20 cellular contexts compared by ENCODE assay signal in the genomic region with DNA sequence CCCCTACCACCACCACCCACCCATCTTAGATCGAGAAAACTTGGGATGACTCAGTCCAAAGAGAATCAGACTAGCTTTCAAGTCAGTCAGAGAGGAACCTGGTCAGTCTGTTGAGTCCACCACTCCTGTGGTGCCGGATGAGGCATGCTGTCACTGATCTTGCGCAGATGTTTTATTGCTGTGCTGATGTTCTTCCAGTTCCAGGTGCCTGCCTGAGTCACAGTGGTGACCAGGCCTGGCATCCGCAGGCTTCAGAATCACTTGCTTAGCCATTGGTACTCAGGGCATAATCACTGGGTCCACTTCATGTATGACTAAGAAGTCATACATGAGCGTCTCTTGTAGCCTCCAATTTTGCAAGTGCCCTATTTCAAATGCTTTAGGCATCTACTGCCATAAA.
DNase-seq lines count a peak whose midpoint lies in the region; ATAC-seq, FAIRE-seq and TF ChIP-seq lines count a peak whose summit lies in the region.
"Had no signal": no experiment of that assay in that cellular context is flagged by ENCODE, and none has a peak within 500 bp of the region (broad histone marks: within the 10 kb centered on the region; RNA-seq: fewer than 3 reads in every experiment).

No MANE protein-coding gene starts in this region.

- H3K4me1 Mint-ChIP-seq in astrocyte (ENCODE audit: low read depth, unreplicated experiment) (no peaks in the 10 kb centered on the region), nephron progenitor cell (no peaks in the 10 kb centered on the region), natural killer cell (no peaks in the 10 kb centered on the region)
- no peaks in the 10 kb centered on the region for H3K4me1 Mint-ChIP-seq in activated T-cell treated with anti-CD3 and anti-CD28 coated beads, Interleukin-2, amount 50 U/mL, for 24 hours (ENCODE audit: low read depth)
- H3K4me1 Mint-ChIP-seq: CD14-positive monocyte had no signal

- FAIRE-seq in astrocyte (lab: Jason Lieb, UNC), result no peak
- FAIRE-seq: D721Med, GM12891 had no signal

- H4K20me1 ChIP-seq in astrocyte (ENCODE audit: insufficient read depth, low read length), result no peaks in the 10 kb centered on the region

- no peaks in the 10 kb centered on the region for H3K79me2 ChIP-seq in astrocyte (ENCODE audit: insufficient read depth, low read length)

- H2AFZ ChIP-seq in astrocyte (ENCODE audit: low read depth, low read length), result no peak overlapping the region

- H3K9me3 ChIP-seq in astrocyte (ENCODE audit: insufficient read depth, low read depth, low read length), result no peaks in the 10 kb centered on the region
- H3K9me3 ChIP-seq: HAP-1 had no signal

- no peak overlapping the region for H3K9ac ChIP-seq in astrocyte (ENCODE audit: low read length)

- intact Hi-C loops in natural killer cell (cut with micrococcal nuclease), result no loop called here

- no peaks in the 10 kb centered on the region for H3K36me3 ChIP-seq in astrocyte (ENCODE audit: insufficient read depth, low read length)
- H3K36me3 ChIP-seq: HAP-1 had no signal

- H3K36me3 Mint-ChIP-seq in astrocyte (ENCODE audit: low read depth, unreplicated experiment) (no peaks in the 10 kb centered on the region), nephron progenitor cell (ENCODE audit: low read depth) (no peaks in the 10 kb centered on the region), natural killer cell (no peaks in the 10 kb centered on the region)
- H3K36me3 Mint-ChIP-seq in activated T-cell treated with anti-CD3 and anti-CD28 coated beads, Interleukin-2, amount 50 U/mL, for 24 hours (ENCODE audit: low read depth), result no peaks in the 10 kb centered on the region
- H3K36me3 Mint-ChIP-seq: CD14-positive monocyte had no signal

- no peak overlapping the region for H3K27ac Mint-ChIP-seq in astrocyte (ENCODE audit: unreplicated experiment)
- no peak overlapping the region for H3K27ac Mint-ChIP-seq in nephron progenitor cell
- no peak overlapping the region for H3K27ac Mint-ChIP-seq in activated T-cell treated with anti-CD3 and anti-CD28 coated beads, Interleukin-2, amount 50 U/mL, for 24 hours
- H3K27ac Mint-ChIP-seq in natural killer cell, result no peak overlapping the region
- H3K27ac Mint-ChIP-seq: CD14-positive monocyte had no signal

- H3K4me1 ChIP-seq in astrocyte (ENCODE audit: insufficient read depth, low read length) (no peaks in the 10 kb centered on the region), foreskin keratinocyte (no peaks in the 10 kb centered on the region)
- H3K4me1 ChIP-seq: HAP-1 had no signal

- H3K27me3 ChIP-seq in astrocyte (ENCODE audit: insufficient read depth, low read length), result no peaks in the 10 kb centered on the region
- H3K27me3 ChIP-seq in foreskin keratinocyte, result no peaks in the 10 kb centered on the region

- TF ChIP-seq CTCF in astrocyte (IDR thresholded peaks at IDR 0.05; ENCODE audit: insufficient read depth, low read depth, low read length), result no peak
- TF ChIP-seq CTCF in foreskin keratinocyte (conservative IDR thresholded peaks at IDR 0.05), result no peak
- TF ChIP-seq CTCF in nephron progenitor cell (IDR thresholded peaks at IDR 0.05), result no peak
- no peak for TF ChIP-seq CTCF in natural killer cell (IDR thresholded peaks at IDR 0.05)

- DNase-seq in Daoy (ENCODE audit: low read depth) (peak; percentile 21), M059J (ENCODE audit: low read depth) (peak; percentile 28), astrocyte (ENCODE audit: low read depth) (peak; percentile 40), foreskin keratinocyte (peak in 1 of 2 donors; percentile 45), DMS53 treated with DMSO at 0.1 percent for 48 hours (lab: John Stamatoyannopoulos, UW; ENCODE audit: unreplicated experiment) (no peak), nephron progenitor cell (no peak), natural killer cell (no peak)
- no peak for DNase-seq in activated T-cell treated with anti-CD3 and anti-CD28 coated beads, Interleukin-2, amount 50 U/mL, for 24 hours
- DNase-seq: DMS79, Karpas-422, NCI-H1694, NCI-H2081, NCI-H2171 treated with DMSO at 0.1 percent for 48 hours, NCI-H446 treated with DMSO at 0.1 percent for 48 hours, NCI-H526 treated with DMSO at 0.1 percent for 48 hours had no signal

- no peak overlapping the region for H3K4me3 ChIP-seq in astrocyte (ENCODE audit: insufficient read depth, low read depth, low read length)
- H3K4me3 ChIP-seq: HAP-1 had no signal

- H3K4me3 Mint-ChIP-seq in astrocyte (ENCODE audit: unreplicated experiment) (no peak overlapping the region), nephron progenitor cell (no peak overlapping the region), natural killer cell (no peak overlapping the region)
- H3K4me3 Mint-ChIP-seq in activated T-cell treated with anti-CD3 and anti-CD28 coated beads, Interleukin-2, amount 50 U/mL, for 24 hours, result no peak overlapping the region
- H3K4me3 Mint-ChIP-seq: CD14-positive monocyte had no signal

- H3K27ac ChIP-seq in astrocyte (ENCODE audit: low read depth, low read length), result no peak overlapping the region
- no peak overlapping the region for H3K27ac ChIP-seq in foreskin keratinocyte

- ATAC-seq in foreskin keratinocyte (peak; percentile 35), natural killer cell (no peak)
- ATAC-seq: SK-N-SH treated with all-trans-retinoic acid at 6 μM for 48 hours had no signal

- H3K4me2 ChIP-seq in astrocyte (ENCODE audit: low read length), result no peak overlapping the region

- H3K9me3 Mint-ChIP-seq in astrocyte (ENCODE audit: unreplicated experiment) (no peaks in the 10 kb centered on the region), nephron progenitor cell (no peaks in the 10 kb centered on the region), natural killer cell (peaks cover 5 to 12% of the 10 kb centered on the region in 2 donors)
- H3K9me3 Mint-ChIP-seq in activated T-cell treated with anti-CD3 and anti-CD28 coated beads, Interleukin-2, amount 50 U/mL, for 24 hours, result no peaks in the 10 kb centered on the region

- H3K27me3 Mint-ChIP-seq in astrocyte (ENCODE audit: low read depth, unreplicated experiment) (peaks cover 3% of the 10 kb centered on the region), nephron progenitor cell (ENCODE audit: low read depth, poor library complexity) (no peaks in the 10 kb centered on the region), natural killer cell (ENCODE audit: low read depth in 2 of 2) (no peaks in the 10 kb centered on the region)
- no peaks in the 10 kb centered on the region for H3K27me3 Mint-ChIP-seq in activated T-cell treated with anti-CD3 and anti-CD28 coated beads, Interleukin-2, amount 50 U/mL, for 24 hours

Comparison
In these comparisons a context has a peak if more than half of its experiments do, and no peak if none do; other contexts are left out.
1. DNase-seq: peak in Daoy (single experiment), M059J (single experiment) and astrocyte (single experiment); none in DMS53 treated with DMSO at 0.1 percent for 48 hours (single experiment), nephron progenitor cell (single experiment), activated T-cell treated with anti-CD3 and anti-CD28 coated beads, Interleukin-2, amount 50 U/mL, for 24 hours (single experiment) and natural killer cell (single experiment).